ENCODE assay signal across 35 cellular contexts in the genomic region with DNA sequence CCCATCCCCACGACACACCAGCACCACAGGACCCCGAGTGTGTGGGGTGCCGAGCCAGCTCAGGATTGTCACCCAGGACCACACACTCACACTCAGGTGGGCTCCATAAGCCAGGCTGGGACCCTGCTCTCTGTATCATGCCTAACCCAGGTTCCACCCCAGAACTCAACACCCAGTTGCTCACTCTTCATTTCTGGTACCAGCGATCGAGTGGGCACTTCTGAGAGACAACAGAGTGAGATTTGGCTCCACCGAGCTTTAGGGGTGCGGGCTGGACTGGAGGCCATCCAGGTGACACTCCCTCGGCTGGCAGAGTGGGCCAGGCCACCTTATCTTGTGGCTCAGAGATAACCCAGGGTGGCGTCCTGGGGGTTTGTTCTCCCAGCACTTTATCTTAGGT.
"Had no signal": no experiment of that assay in that cellular context is flagged by ENCODE, and none has a peak within 500 bp of the region (broad histone marks: within the 10 kb centered on the region; RNA-seq: fewer than 3 reads in every experiment).

No MANE protein-coding gene starts in this region.

- H3K27me3 ChIP-seq: adrenal gland, body of pancreas, dorsolateral prefrontal cortex, foreskin keratinocyte had no signal

- H3K4me1 ChIP-seq: adrenal gland, body of pancreas, esophagus muscularis mucosa, foreskin keratinocyte, gastrocnemius medialis had no signal

- H3K9me3 Mint-ChIP-seq: activated B cell treated with CpG ODN at 0.5 μM for 24 hours; activated CD4-positive, alpha-beta memory T cell treated with anti-CD3 and anti-CD28 coated beads for 36 hours; activated CD4-positive, alpha-beta T cell treated with anti-CD3 and anti-CD28 coated beads, Interleukin-2, amount 10 ng/mL, durations not matched to agents 24 days and 14 days; activated naive CD4-positive, alpha-beta T cell treated with anti-CD3 and anti-CD28 coated beads for 36 hours; activated naive CD4-positive, alpha-beta T cell treated with anti-CD3 and anti-CD28 coated beads, Interleukin-2, amount 50 U/mL, for 24 hours; activated naive CD8-positive, alpha-beta T cell treated with anti-CD3 and anti-CD28 coated beads for 36 hours; activated naive CD8-positive, alpha-beta T cell treated with anti-CD3 and anti-CD28 coated beads, Interleukin-2, amount 50 U/mL, for 24 hours; activated T-helper 1 cell treated with anti-CD3 and anti-CD28 coated beads, Interleukin-12 subunit alpha, Interleukin-12 subunit beta, Interleukin-2, Interleukin-4 antibody, amounts not matched to agents 30 ng/mL and 10 ng/mL and 1 ng/mL, durations not matched to agents 14 hours and 24 hours and 36 hours; activated T-helper 2 cell treated with anti-CD3 and anti-CD28 coated beads, Interferon-gamma antibody, Interleukin-2, Interleukin-4, amounts not matched to agents 10 μg/mL and 5 μg/mL and 100 μg/mL, durations not matched to agents 14 hours and 24 hours and 36 hours; dendritic cell treated with granulocyte-macrophage colony-stimulating factor and Interleukin-4, amounts not matched to agents 40 ng/mL and 50 ng/mL, for 4 days; T-helper 2 cell treated with Interferon-gamma antibody and Interleukin-4, amounts not matched to agents 5 μg/mL and 100 μg/mL, for 36 hours had no signal

- H3K4me3 Mint-ChIP-seq: activated B cell treated with CpG ODN at 0.5 μM for 24 hours; activated CD4-positive, alpha-beta memory T cell treated with anti-CD3 and anti-CD28 coated beads for 36 hours; activated CD4-positive, alpha-beta T cell treated with anti-CD3 and anti-CD28 coated beads, Interleukin-2, amount 10 ng/mL, durations not matched to agents 24 days and 14 days; activated CD8-positive, alpha-beta memory T cell treated with anti-CD3 and anti-CD28 coated beads, Interleukin-2, amount 10 ng/mL, durations not matched to agents 7 days and 5 days; activated CD8-positive, alpha-beta T cell treated with anti-CD3 and anti-CD28 coated beads, Interleukin-2, amount 10 ng/mL, durations not matched to agents 7 days and 5 days; activated naive CD4-positive, alpha-beta T cell treated with anti-CD3 and anti-CD28 coated beads for 36 hours; activated naive CD4-positive, alpha-beta T cell treated with anti-CD3 and anti-CD28 coated beads, Interleukin-2, amount 50 U/mL, for 24 hours; activated naive CD8-positive, alpha-beta T cell treated with anti-CD3 and anti-CD28 coated beads for 36 hours; activated naive CD8-positive, alpha-beta T cell treated with anti-CD3 and anti-CD28 coated beads, Interleukin-2, amount 50 U/mL, for 24 hours; activated T-helper 1 cell treated with anti-CD3 and anti-CD28 coated beads, Interleukin-12 subunit alpha, Interleukin-12 subunit beta, Interleukin-2, Interleukin-4 antibody, amounts not matched to agents 30 ng/mL and 10 ng/mL and 1 ng/mL, durations not matched to agents 14 hours and 24 hours and 36 hours; dendritic cell treated with granulocyte-macrophage colony-stimulating factor and Interleukin-4, amounts not matched to agents 40 ng/mL and 50 ng/mL, for 4 days; T-helper 17 cell; T-helper 2 cell treated with Interferon-gamma antibody and Interleukin-4, amounts not matched to agents 5 μg/mL and 100 μg/mL, for 36 hours had no signal

- H3K36me3 Mint-ChIP-seq: activated CD4-positive, alpha-beta memory T cell treated with anti-CD3 and anti-CD28 coated beads for 36 hours; activated CD8-positive, alpha-beta memory T cell treated with anti-CD3 and anti-CD28 coated beads, Interleukin-2, amount 10 ng/mL, durations not matched to agents 7 days and 5 days; activated naive CD4-positive, alpha-beta T cell treated with anti-CD3 and anti-CD28 coated beads, Interleukin-2, amount 50 U/mL, for 24 hours; activated naive CD8-positive, alpha-beta T cell treated with anti-CD3 and anti-CD28 coated beads for 36 hours had no signal

- H3K27ac ChIP-seq: adrenal gland, body of pancreas, coronary artery, dorsolateral prefrontal cortex, esophagus muscularis mucosa, foreskin keratinocyte, gastrocnemius medialis, WERI-Rb-1 had no signal

- H3K36me3 ChIP-seq: adrenal gland, esophagus muscularis mucosa, gastrocnemius medialis, WERI-Rb-1 had no signal

- ATAC-seq: activated CD4-positive, CD25-positive, alpha-beta regulatory T cell treated with anti-CD3 and anti-CD28 coated beads, Interleukin-2, amount 50 U/mL, for 24 hours; activated CD8-positive, alpha-beta memory T cell treated with anti-CD3 and anti-CD28 coated beads, Interleukin-2, amount 10 ng/mL, durations not matched to agents 7 days and 5 days; activated CD8-positive, alpha-beta T cell treated with anti-CD3 and anti-CD28 coated beads, Interleukin-2, amount 10 ng/mL, durations not matched to agents 7 days and 5 days; activated naive CD8-positive, alpha-beta T cell treated with anti-CD3 and anti-CD28 coated beads, Interleukin-2, amount 50 U/mL, for 24 hours; body of pancreas; foreskin keratinocyte; gastrocnemius medialis; T-helper 17 cell had no signal

- H3K9me3 ChIP-seq: adrenal gland, body of pancreas, esophagus muscularis mucosa, gastrocnemius medialis had no signal

- H3K27me3 Mint-ChIP-seq: activated B cell treated with CpG ODN at 0.5 μM for 24 hours; activated CD4-positive, alpha-beta T cell treated with anti-CD3 and anti-CD28 coated beads, Interleukin-2, amount 10 ng/mL, durations not matched to agents 24 days and 14 days; activated CD8-positive, alpha-beta memory T cell treated with anti-CD3 and anti-CD28 coated beads, Interleukin-2, amount 10 ng/mL, durations not matched to agents 7 days and 5 days; activated naive CD4-positive, alpha-beta T cell treated with anti-CD3 and anti-CD28 coated beads, Interleukin-2, amount 50 U/mL, for 24 hours; activated naive CD8-positive, alpha-beta T cell treated with anti-CD3 and anti-CD28 coated beads for 36 hours; activated naive CD8-positive, alpha-beta T cell treated with anti-CD3 and anti-CD28 coated beads, Interleukin-2, amount 50 U/mL, for 24 hours had no signal

- H3K4me1 Mint-ChIP-seq: activated B cell treated with CpG ODN at 0.5 μM for 24 hours; activated CD4-positive, alpha-beta T cell treated with anti-CD3 and anti-CD28 coated beads, Interleukin-2, amount 10 ng/mL, durations not matched to agents 24 days and 14 days; activated CD8-positive, alpha-beta memory T cell treated with anti-CD3 and anti-CD28 coated beads, Interleukin-2, amount 10 ng/mL, durations not matched to agents 7 days and 5 days; activated naive CD4-positive, alpha-beta T cell treated with anti-CD3 and anti-CD28 coated beads, Interleukin-2, amount 50 U/mL, for 24 hours; activated naive CD8-positive, alpha-beta T cell treated with anti-CD3 and anti-CD28 coated beads for 36 hours; activated naive CD8-positive, alpha-beta T cell treated with anti-CD3 and anti-CD28 coated beads, Interleukin-2, amount 50 U/mL, for 24 hours had no signal

- H3K27ac Mint-ChIP-seq: activated B cell treated with CpG ODN at 0.5 μM for 24 hours; activated CD4-positive, alpha-beta memory T cell treated with anti-CD3 and anti-CD28 coated beads for 36 hours; activated CD4-positive, alpha-beta T cell treated with anti-CD3 and anti-CD28 coated beads, Interleukin-2, amount 10 ng/mL, durations not matched to agents 24 days and 14 days; activated CD8-positive, alpha-beta memory T cell treated with anti-CD3 and anti-CD28 coated beads, Interleukin-2, amount 10 ng/mL, durations not matched to agents 7 days and 5 days; activated CD8-positive, alpha-beta T cell treated with anti-CD3 and anti-CD28 coated beads, Interleukin-2, amount 10 ng/mL, durations not matched to agents 7 days and 5 days; activated naive CD4-positive, alpha-beta T cell treated with anti-CD3 and anti-CD28 coated beads for 36 hours; activated naive CD4-positive, alpha-beta T cell treated with anti-CD3 and anti-CD28 coated beads, Interleukin-2, amount 50 U/mL, for 24 hours; activated naive CD8-positive, alpha-beta T cell treated with anti-CD3 and anti-CD28 coated beads for 36 hours; activated naive CD8-positive, alpha-beta T cell treated with anti-CD3 and anti-CD28 coated beads, Interleukin-2, amount 50 U/mL, for 24 hours; activated T-helper 1 cell treated with anti-CD3 and anti-CD28 coated beads, Interleukin-12 subunit alpha, Interleukin-12 subunit beta, Interleukin-2, Interleukin-4 antibody, amounts not matched to agents 30 ng/mL and 10 ng/mL and 1 ng/mL, durations not matched to agents 14 hours and 24 hours and 36 hours; activated T-helper 2 cell treated with anti-CD3 and anti-CD28 coated beads, Interferon-gamma antibody, Interleukin-2, Interleukin-4, amounts not matched to agents 10 μg/mL and 5 μg/mL and 100 μg/mL, durations not matched to agents 14 hours and 24 hours and 36 hours; dendritic cell treated with granulocyte-macrophage colony-stimulating factor and Interleukin-4, amounts not matched to agents 40 ng/mL and 50 ng/mL, for 4 days; T-helper 17 cell; T-helper 2 cell treated with Interferon-gamma antibody and Interleukin-4, amounts not matched to agents 5 μg/mL and 100 μg/mL, for 36 hours had no signal

- H3K4me3 ChIP-seq: adrenal gland, body of pancreas, coronary artery, dorsolateral prefrontal cortex, esophagus muscularis mucosa, gastrocnemius medialis had no signal

- DNase-seq: activated B cell treated with CpG ODN at 0.5 μM for 24 hours; activated CD4-positive, alpha-beta memory T cell treated with anti-CD3 and anti-CD28 coated beads for 36 hours; activated CD4-positive, alpha-beta T cell treated with anti-CD3 and anti-CD28 coated beads, Interleukin-2, amount 10 ng/mL, durations not matched to agents 24 days and 14 days; activated CD8-positive, alpha-beta memory T cell treated with anti-CD3 and anti-CD28 coated beads, Interleukin-2, amount 10 ng/mL, durations not matched to agents 7 days and 5 days; activated CD8-positive, alpha-beta memory T cell treated with anti-CD3 and anti-CD28 coated beads, Interleukin-2, amount 50 U/mL, for 4 hours; activated CD8-positive, alpha-beta T cell treated with anti-CD3 and anti-CD28 coated beads, Interleukin-2, amount 10 ng/mL, durations not matched to agents 7 days and 5 days; activated effector memory CD4-positive, alpha-beta T cell treated with anti-CD3 and anti-CD28 coated beads, Interleukin-2, amount 50 U/mL, for 16 hours; activated naive CD4-positive, alpha-beta T cell treated with anti-CD3 and anti-CD28 coated beads for 36 hours; activated naive CD8-positive, alpha-beta T cell treated with anti-CD3 and anti-CD28 coated beads for 36 hours; activated naive CD8-positive, alpha-beta T cell treated with anti-CD3 and anti-CD28 coated beads, Interleukin-2, amount 50 U/mL, for 24 hours; activated T-cell treated with anti-CD3 and anti-CD28 coated beads, Interleukin-2, amount 50 U/mL, for 1 hour; activated T-cell treated with anti-CD3 and anti-CD28 coated beads, Interleukin-2, amount 50 U/mL, for 48 hours; adrenal gland; amygdala; body of pancreas; central memory CD4-positive, alpha-beta T cell; cerebellar nuclear complex; effector memory CD4-positive, alpha-beta T cell; erythroblast; foreskin keratinocyte; gastrocnemius medialis; glutamatergic neuron; T-helper 1 cell; T-helper 17 cell; T1000; WERI-Rb-1 had no signal
